ENCODE assay signal across 8 cellular contexts in the genomic region with DNA sequence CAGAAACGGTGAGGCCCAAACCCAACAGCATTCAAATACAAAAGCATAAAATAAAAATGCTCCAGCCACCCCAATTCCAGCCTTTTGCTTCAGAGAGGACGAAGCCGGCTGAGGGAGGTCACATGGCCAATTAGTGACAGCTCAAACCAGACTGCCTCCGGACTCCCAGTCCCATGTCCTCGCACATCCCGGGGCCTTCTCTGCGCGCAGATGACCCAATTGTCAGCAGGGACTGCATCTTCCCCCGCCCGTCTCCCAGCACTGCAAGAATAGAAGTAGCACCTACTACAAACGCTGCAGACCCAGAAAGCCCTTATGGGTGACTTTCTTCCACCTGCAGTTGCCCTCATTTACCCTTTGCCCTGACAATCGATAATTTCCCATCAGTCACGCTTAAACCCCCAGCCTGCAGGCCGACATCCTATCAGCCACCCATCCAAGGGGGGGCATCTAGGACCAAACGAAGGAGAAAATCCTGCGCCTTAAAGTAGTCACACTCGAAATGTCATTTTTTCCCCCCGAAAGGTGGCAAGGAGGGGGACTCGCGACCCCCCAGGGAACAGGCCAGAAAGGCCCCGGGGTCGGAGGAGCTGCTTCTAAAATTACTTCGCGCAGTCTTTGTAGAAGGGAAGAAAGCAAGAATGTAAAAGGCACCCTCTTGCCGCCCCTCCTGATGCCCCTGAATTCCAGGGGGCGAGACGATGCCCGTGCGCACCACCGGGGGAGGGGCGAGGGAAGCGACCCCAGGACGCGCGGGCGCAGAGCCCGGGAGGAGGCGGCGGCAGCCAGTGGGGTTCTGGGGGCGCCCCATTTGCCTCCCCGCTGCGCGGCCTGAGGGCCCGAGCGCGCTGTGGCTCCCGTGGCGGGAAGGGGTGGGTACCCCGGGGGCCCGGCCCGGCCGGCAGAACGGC. TPM values are rescaled to one million over a fixed set of nuclear protein-coding genes. Genes with fewer than 3 reads are reported as not detected.
A peak's percentile ranks its signal among the peaks of the same experiment; 100 is the strongest.
DNase-seq lines count a peak whose midpoint lies in the region; ATAC-seq and TF ChIP-seq lines count a peak whose summit lies in the region.

No MANE protein-coding gene starts in this region.

- no peaks in the 10 kb centered on the region for H3K36me3 Mint-ChIP-seq in progenitor cell of endocrine pancreas (ENCODE audit: insufficient read depth)

- H3K9me3 ChIP-seq in Panc1 (ENCODE audit: control insufficient read depth, insufficient read depth, low read depth, low read length) (no peaks in the 10 kb centered on the region), ascending aorta (no peaks in the 10 kb centered on the region), right atrium auricular region (no peaks in the 10 kb centered on the region)

- TF ChIP-seq CTCF in Panc1 (IDR thresholded peaks at IDR 0.05) (no peak), ascending aorta (IDR thresholded peaks at IDR 0.05) (no peak), right atrium auricular region (IDR thresholded peaks at IDR 0.05) (no peak), progenitor cell of endocrine pancreas (IDR thresholded peaks at IDR 0.05; ENCODE audit: unreplicated experiment) (no peak)

- H3K27ac ChIP-seq in Panc1 (ENCODE audit: low read length) = peak overlapping the region; percentile 49; the same call in 1 of the 2 replicates
- no peak overlapping the region for H3K27ac ChIP-seq in ascending aorta
- peak overlapping the region; percentile 21 to 80 for H3K27ac ChIP-seq in right atrium auricular region

- H3K27ac Mint-ChIP-seq in progenitor cell of endocrine pancreas = peak overlapping the region; percentile 90

- H3K27me3 Mint-ChIP-seq in progenitor cell of endocrine pancreas = peaks cover 19% of the 10 kb centered on the region

- in situ Hi-C loops in Panc1 (cut with HindIII; ENCODE audit: low pct_unique_long_range_greater_than_20kb, low sequenced_read_pairs) = no loop called here

- H3K9me3 Mint-ChIP-seq in progenitor cell of endocrine pancreas (ENCODE audit: low read depth) = no peaks in the 10 kb centered on the region

- no peaks in the 10 kb centered on the region for H3K27me3 ChIP-seq in Panc1 (ENCODE audit: control insufficient read depth, insufficient read depth, low read length)
- H3K27me3 ChIP-seq in ascending aorta = no peaks in the 10 kb centered on the region
- H3K27me3 ChIP-seq in right atrium auricular region = no peaks in the 10 kb centered on the region

- peak overlapping the region; percentile 91 for H3K4me3 Mint-ChIP-seq in progenitor cell of endocrine pancreas (ENCODE audit: low read depth)

- CTCF ChIA-PET in Panc1 (lab: Charles Lee) = no interaction called here

- intact Hi-C loops in Panc1 (cut with micrococcal nuclease; ENCODE audit: unreplicated experiment) (no loop called here), ascending aorta (cut with DNase I) (no loop called here)

- H3K36me3 ChIP-seq in Panc1 (ENCODE audit: control insufficient read depth, insufficient read depth, low read length) (no peaks in the 10 kb centered on the region; the same call in 1 of the 2 replicates), ascending aorta (no peaks in the 10 kb centered on the region), right atrium auricular region (no peaks in the 10 kb centered on the region)

- POLR2A ChIA-PET in Panc1 (lab: Charles Lee) = no interaction called here

- peaks cover 12% of the 10 kb centered on the region for H3K4me1 ChIP-seq in Panc1 (ENCODE audit: control insufficient read depth, insufficient read depth, low read length)
- peaks cover 0 to 10% of the 10 kb centered on the region in 2 donors for H3K4me1 ChIP-seq in ascending aorta
- peaks cover 0 to 15% of the 10 kb centered on the region in 2 donors for H3K4me1 ChIP-seq in right atrium auricular region

- H3K4me1 Mint-ChIP-seq in progenitor cell of endocrine pancreas (ENCODE audit: low read depth) = peaks cover 14% of the 10 kb centered on the region

- ATAC-seq in HG02588 (IDR thresholded peaks at IDR 0.05; ENCODE audit: unreplicated experiment) (peak; percentile 49), Panc1 (peak; percentile 46), GM21447 (IDR thresholded peaks at IDR 0.05; ENCODE audit: unreplicated experiment) (no peak)

- peak overlapping the region; percentile 75 to 78 for H3K4me3 ChIP-seq in Panc1 (ENCODE audit: low read depth in 2 of 2, low read length in 2 of 2)
- peak overlapping the region; percentile 84 to 98 for H3K4me3 ChIP-seq in ascending aorta
- peak overlapping the region; percentile 85 to 93 for H3K4me3 ChIP-seq in right atrium auricular region

- DNase-seq in EL (peak; percentile 38), Panc1 (ENCODE audit: low read depth, low spot score) (no peak), ascending aorta (ENCODE audit: low spot score in 2 of 2) (peak in 1 of 2 donors; percentile 71), right atrium auricular region (ENCODE audit: low spot score) (peak; percentile 79), progenitor cell of endocrine pancreas (ENCODE audit: low spot score, unreplicated experiment) (peak; percentile 10), amniotic stem cell (lab: John Stamatoyannopoulos, UW) (no peak)

- no TSS peak for BruUV-seq in Panc1 (replicated peaks; lab: Mats Ljungman, UMichigan)

RNA-seq across cellular contexts. Expression of a gene that starts 0.8 kb away (rescaled TPM):
- 14.6 TPM for total RNA-seq in Panc1 (2021; ENCODE audit: unreplicated experiment)
- polyA plus RNA-seq in Panc1 (2012; ENCODE audit: insufficient read length) = 9.0 TPM
- total RNA-seq in ascending aorta = 32.8 TPM
- total RNA-seq in right atrium auricular region = 10 to 100 TPM in 1 of 2 donors, 1 to 10 TPM in 1; 9.8 to 10.8 TPM
- total RNA-seq in progenitor cell of endocrine pancreas = 23.4 and 23.6 TPM in 2 replicates

Comparison
In these comparisons a context has a peak if more than half of its experiments do, and no peak if none do; other contexts are left out.
1. DNase-seq: peak in EL (single experiment), right atrium auricular region (single experiment) and progenitor cell of endocrine pancreas (single experiment); none in Panc1 (single experiment) and amniotic stem cell (single experiment).
2. H3K27ac ChIP-seq: peak in Panc1 (single experiment) and right atrium auricular region (2 of 2); none in ascending aorta (0 of 2).
3. Peak in every context shown above with its lines, with median percentiles within 50 percentile points of each other: H3K4me3 ChIP-seq.